In genomic region chr6:31158863-31159855, GRCh38 we compare ENCODE assay signal across 7 cellular contexts. TPM values are rescaled to one million over a fixed set of nuclear protein-coding genes. Genes with fewer than 3 reads are reported as not detected.
DNase-seq lines count a peak whose midpoint lies in the region; ATAC-seq and TF ChIP-seq lines count a peak whose summit lies in the region.

No MANE protein-coding gene starts in this region.

- peaks cover 19% of the 10 kb centered on the region for H3K4me1 ChIP-seq in ES-I3 (ENCODE audit: insufficient read depth, low read length)
- peaks cover 19% of the 10 kb centered on the region for H3K4me1 ChIP-seq in neuron (ENCODE audit: insufficient read depth, low read length)

- peaks cover 6% of the 10 kb centered on the region for H3K36me3 Mint-ChIP-seq in T-helper 17 cell (ENCODE audit: low read depth)
- peaks cover 3% of the 10 kb centered on the region for H3K36me3 Mint-ChIP-seq in endothelial cell (ENCODE audit: low read depth, unreplicated experiment)

- H3K27ac Mint-ChIP-seq in T-helper 17 cell (peak overlapping the region; percentile 83), endothelial cell (ENCODE audit: unreplicated experiment) (peak overlapping the region; percentile 92)

- H2AFZ ChIP-seq in neuron (ENCODE audit: low read depth, low read length): peak overlapping the region; percentile 84

- no peaks in the 10 kb centered on the region for H3K27me3 Mint-ChIP-seq in T-helper 17 cell
- peaks cover 4% of the 10 kb centered on the region for H3K27me3 Mint-ChIP-seq in endothelial cell (ENCODE audit: unreplicated experiment)

- H3K4me3 Mint-ChIP-seq in T-helper 17 cell: peak overlapping the region; percentile 98
- peak overlapping the region; percentile 97 for H3K4me3 Mint-ChIP-seq in endothelial cell (ENCODE audit: unreplicated experiment)

- peak overlapping the region; percentile 67 for H3K9ac ChIP-seq in ES-I3 (ENCODE audit: low read depth, low read length)

- H3K27me3 ChIP-seq in neuron (ENCODE audit: insufficient read depth, low read length): no peaks in the 10 kb centered on the region

- peaks cover 18% of the 10 kb centered on the region; the same call in 1 of the 2 replicates for H3K36me3 ChIP-seq in ES-I3 (ENCODE audit: insufficient read depth, low read length)
- H3K36me3 ChIP-seq in neuron (ENCODE audit: insufficient read depth, low read length): peaks cover 11% of the 10 kb centered on the region

- H3K9me3 Mint-ChIP-seq in endothelial cell (ENCODE audit: unreplicated experiment): no peaks in the 10 kb centered on the region

- peak overlapping the region; percentile 72 for H3K4me3 ChIP-seq in neuron (ENCODE audit: low read length)

- H3K4me1 Mint-ChIP-seq in T-helper 17 cell: peaks cover 18% of the 10 kb centered on the region
- H3K4me1 Mint-ChIP-seq in endothelial cell (ENCODE audit: unreplicated experiment): peaks cover 2% of the 10 kb centered on the region

- TF ChIP-seq CTCF in endothelial cell (IDR thresholded peaks at IDR 0.05; ENCODE audit: unreplicated experiment): no peak

- no peaks in the 10 kb centered on the region for H3K9me3 ChIP-seq in ES-I3 (ENCODE audit: control insufficient read depth, insufficient read depth, low read length)
- H3K9me3 ChIP-seq in T-helper 17 cell (ENCODE audit: control insufficient read depth, low read length, poor library complexity, severe bottlenecking): no peaks in the 10 kb centered on the region
- H3K9me3 ChIP-seq in neuron (ENCODE audit: low read length): no peaks in the 10 kb centered on the region

- ATAC-seq in HG02642 (IDR thresholded peaks at IDR 0.05; ENCODE audit: poor library complexity, unreplicated experiment) (peak; percentile 0), T-helper 17 cell (no peak), GM21786 (IDR thresholded peaks at IDR 0.05; ENCODE audit: unreplicated experiment) (no peak)

- DNase-seq in T-helper 17 cell (peak in 2 of 3 donors; percentile 19 to 33), endothelial cell (ENCODE audit: low spot score) (no peak), GF-D8 (lab: John Stamatoyannopoulos, UW) (no peak)

RNA-seq across cellular contexts. Expression of gene TCF19, which starts 0.8 kb away (rescaled TPM):
- total RNA-seq in T-helper 17 cell (1 to 10 TPM; 3.7 to 4.1 TPM), endothelial cell (ENCODE audit: unreplicated experiment) (17.2 TPM)

RNA-seq across cellular contexts. Expression of gene CCHCR1, which starts 1.6 kb away (rescaled TPM):
- total RNA-seq in T-helper 17 cell (10 to 100 TPM; 17.9 to 18.0 TPM), endothelial cell (ENCODE audit: unreplicated experiment) (21.7 TPM)

RNA-seq across cellular contexts. Expression of gene POU5F1, which starts 11.3 kb away (rescaled TPM):
- total RNA-seq in T-helper 17 cell (not detected), endothelial cell (ENCODE audit: unreplicated experiment) (88.7 TPM)

RNA-seq across cellular contexts. Expression of gene PSORS1C2, which starts 20.3 kb away (rescaled TPM):
- total RNA-seq in T-helper 17 cell (not detected), endothelial cell (ENCODE audit: unreplicated experiment) (0.38 TPM)

RNA-seq across cellular contexts. Expression of gene CDSN, which starts 38.9 kb away (rescaled TPM):
- total RNA-seq in T-helper 17 cell: not detected
- not detected for total RNA-seq in endothelial cell (ENCODE audit: unreplicated experiment)

Comparison
In these comparisons a context has a peak if more than half of its experiments do, and no peak if none do; other contexts are left out.
1. DNase-seq: peak in T-helper 17 cell (2 of 3); none in endothelial cell (single experiment) and GF-D8 (single experiment).
2. RNA of gene POU5F1, which starts 11.3 kb away (total RNA-seq): 88.7 TPM in endothelial cell (single experiment); not detected in T-helper 17 cell; every median in the first group is over 10 times any median in the second.